In the genomic region with DNA sequence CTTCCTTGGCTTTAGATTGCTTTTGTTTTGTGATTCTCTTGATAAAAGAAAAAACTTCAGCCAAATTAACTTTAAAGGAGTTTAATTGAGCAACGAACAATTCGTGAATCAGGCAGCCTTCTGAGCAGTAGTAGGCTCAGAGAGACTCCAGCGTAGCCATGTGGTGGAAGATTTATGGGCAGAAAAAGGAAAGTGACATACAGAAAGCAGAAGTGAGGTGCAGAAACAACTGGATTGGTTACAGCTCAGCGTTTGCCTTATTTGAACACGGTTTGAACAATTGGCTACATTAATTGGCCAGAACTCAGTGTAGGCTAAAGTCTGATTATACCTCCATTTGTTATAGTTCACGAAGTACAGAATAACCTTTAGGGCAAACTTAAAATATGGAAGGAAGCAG, we compare ENCODE assay signal across 23 cellular contexts.
A peak's percentile ranks its signal among the peaks of the same experiment; 100 is the strongest.
DNase-seq lines count a peak whose midpoint lies in the region; ATAC-seq, FAIRE-seq and TF ChIP-seq lines count a peak whose summit lies in the region.
"Had no signal": no experiment of that assay in that cellular context is flagged by ENCODE, and none has a peak within 500 bp of the region (broad histone marks: within the 10 kb centered on the region; RNA-seq: fewer than 3 reads in every experiment).

No MANE protein-coding gene starts in this region.

- peaks cover 1% of the 10 kb centered on the region; the same call in 1 of the 2 replicates for H3K27me3 Mint-ChIP-seq in HFFc6 (ENCODE audit: insufficient read depth)
- H3K27me3 Mint-ChIP-seq in stimulated activated naive B cell treated with anti-CD40 and anti-IgM and Interleukin-4, amounts not matched to agents 10 μg/mL and 1 μg/mL and 100 μg/mL, for 72 hours = no peaks in the 10 kb centered on the region
- H3K27me3 Mint-ChIP-seq: activated naive CD8-positive, alpha-beta T cell treated with anti-CD3 and anti-CD28 coated beads, Interleukin-2, amount 10 ng/mL, durations not matched to agents 7 days and 5 days; CD8-positive, alpha-beta memory T cell; IgD-negative memory B cell had no signal

- H3K4me1 Mint-ChIP-seq in HFFc6 (ENCODE audit: low read depth) = peaks cover 32% of the 10 kb centered on the region
- peaks cover 3 to 7% of the 10 kb centered on the region in 2 donors for H3K4me1 Mint-ChIP-seq in stimulated activated naive B cell treated with anti-CD40 and anti-IgM and Interleukin-4, amounts not matched to agents 10 μg/mL and 1 μg/mL and 100 μg/mL, for 72 hours
- H3K4me1 Mint-ChIP-seq: activated naive CD8-positive, alpha-beta T cell treated with anti-CD3 and anti-CD28 coated beads, Interleukin-2, amount 10 ng/mL, durations not matched to agents 7 days and 5 days; stimulated activated effector memory CD8-positive, alpha-beta T cell treated with anti-CD3 and anti-CD28 coated beads, Interleukin-12 subunit alpha, Interleukin-12 subunit beta, amount 100 ng/mL, for 72 hours had no signal

- peaks cover 8% of the 10 kb centered on the region for H3K9me3 Mint-ChIP-seq in HFFc6
- peaks cover 6 to 21% of the 10 kb centered on the region in 2 donors for H3K9me3 Mint-ChIP-seq in stimulated activated naive B cell treated with anti-CD40 and anti-IgM and Interleukin-4, amounts not matched to agents 10 μg/mL and 1 μg/mL and 100 μg/mL, for 72 hours

- DNase-seq in HFFc6 (peak; percentile 26), NOMO-1 treated with dmso at 0.1 percent for 144 hours (lab: John Stamatoyannopoulos, UW; ENCODE audit: unreplicated experiment) (peak; percentile 83), SKM-1 treated with dmso at 0.1 percent for 144 hours (lab: John Stamatoyannopoulos, UW; ENCODE audit: unreplicated experiment) (no peak), NCI-H2227 treated with DMSO at 0.1 percent for 48 hours (lab: John Stamatoyannopoulos, UW) (no peak)
- DNase-seq in stimulated activated naive B cell treated with anti-CD40 and anti-IgM and Interleukin-4, amounts not matched to agents 10 μg/mL and 1 μg/mL and 100 μg/mL, for 72 hours = no peak
- DNase-seq: activated CD4-positive, alpha-beta T cell treated with anti-CD3 and anti-CD28 coated beads, Interleukin-2, amount 50 U/mL, for 48 hours; activated effector memory CD4-positive, alpha-beta T cell treated with Interleukin-2 at 50 U/mL for 16 hours; activated naive CD8-positive, alpha-beta T cell treated with anti-CD3 and anti-CD28 coated beads, Interleukin-2, amount 10 ng/mL, durations not matched to agents 7 days and 5 days; body of pancreas; CD8-positive, alpha-beta memory T cell; DMS79 treated with DMSO at 0.1 percent for 48 hours; effector CD4-positive, alpha-beta T cell; H9; mammary epithelial cell; NCI-H1048; NCI-H187 treated with DMSO at 0.1 percent for 48 hours; NCI-H345; NCI-H774 had no signal

- H3K27ac Mint-ChIP-seq in HFFc6 = no peak overlapping the region
- no peak overlapping the region for H3K27ac Mint-ChIP-seq in stimulated activated naive B cell treated with anti-CD40 and anti-IgM and Interleukin-4, amounts not matched to agents 10 μg/mL and 1 μg/mL and 100 μg/mL, for 72 hours
- H3K27ac Mint-ChIP-seq: activated naive CD8-positive, alpha-beta T cell treated with anti-CD3 and anti-CD28 coated beads, Interleukin-2, amount 10 ng/mL, durations not matched to agents 7 days and 5 days; IgD-negative memory B cell; stimulated activated effector memory CD8-positive, alpha-beta T cell treated with anti-CD3 and anti-CD28 coated beads, Interleukin-12 subunit alpha, Interleukin-12 subunit beta, amount 100 ng/mL, for 72 hours; T-helper 1 cell treated with Interleukin-12 subunit alpha and Interleukin-12 subunit beta and Interleukin-4 antibody, amounts not matched to agents 30 μg/mL and 1 μg/mL, for 36 hours had no signal

- TF ChIP-seq CTCF in HFFc6 (IDR thresholded peaks at IDR 0.05) = no peak

- peak; percentile 68 for FAIRE-seq in endometrium (lab: Jason Lieb, UNC)

- ATAC-seq in stimulated activated naive B cell treated with anti-CD40 and anti-IgM and Interleukin-4, amounts not matched to agents 10 μg/mL and 1 μg/mL and 100 μg/mL, for 72 hours (replicated peaks) = peak; percentile 76 to 84
- ATAC-seq in GM18519 (IDR thresholded peaks at IDR 0.05; ENCODE audit: low FRiP score, unreplicated experiment) = no peak
- ATAC-seq: body of pancreas; stimulated activated effector memory CD8-positive, alpha-beta T cell treated with anti-CD3 and anti-CD28 coated beads, Interleukin-12 subunit alpha, Interleukin-12 subunit beta, amount 100 ng/mL, for 72 hours had no signal

- H3K4me3 Mint-ChIP-seq in HFFc6 = no peak overlapping the region
- H3K4me3 Mint-ChIP-seq in stimulated activated naive B cell treated with anti-CD40 and anti-IgM and Interleukin-4, amounts not matched to agents 10 μg/mL and 1 μg/mL and 100 μg/mL, for 72 hours = no peak overlapping the region
- H3K4me3 Mint-ChIP-seq: activated naive CD8-positive, alpha-beta T cell treated with anti-CD3 and anti-CD28 coated beads, Interleukin-2, amount 10 ng/mL, durations not matched to agents 7 days and 5 days; CD8-positive, alpha-beta memory T cell; H9; stimulated activated effector memory CD8-positive, alpha-beta T cell treated with anti-CD3 and anti-CD28 coated beads, Interleukin-12 subunit alpha, Interleukin-12 subunit beta, amount 100 ng/mL, for 72 hours; T-helper 1 cell treated with Interleukin-12 subunit alpha and Interleukin-12 subunit beta and Interleukin-4 antibody, amounts not matched to agents 30 μg/mL and 1 μg/mL, for 36 hours had no signal

- peaks cover 12% of the 10 kb centered on the region for H3K36me3 Mint-ChIP-seq in HFFc6 (ENCODE audit: low read depth)
- peaks cover 4 to 6% of the 10 kb centered on the region in 2 donors for H3K36me3 Mint-ChIP-seq in stimulated activated naive B cell treated with anti-CD40 and anti-IgM and Interleukin-4, amounts not matched to agents 10 μg/mL and 1 μg/mL and 100 μg/mL, for 72 hours
- H3K36me3 Mint-ChIP-seq: stimulated activated effector memory CD8-positive, alpha-beta T cell treated with anti-CD3 and anti-CD28 coated beads, Interleukin-12 subunit alpha, Interleukin-12 subunit beta, amount 100 ng/mL, for 72 hours had no signal

Comparison
In these comparisons a context has a peak if more than half of its experiments do, and no peak if none do; other contexts are left out.
1. DNase-seq: peak in HFFc6 (single experiment) and NOMO-1 treated with dmso at 0.1 percent for 144 hours (single experiment); none in stimulated activated naive B cell treated with anti-CD40 and anti-IgM and Interleukin-4, amounts not matched to agents 10 μg/mL and 1 μg/mL and 100 μg/mL, for 72 hours (single experiment), SKM-1 treated with dmso at 0.1 percent for 144 hours (single experiment) and NCI-H2227 treated with DMSO at 0.1 percent for 48 hours (single experiment).